ENCODE assay signal across 7 cellular contexts in the genomic region with DNA sequence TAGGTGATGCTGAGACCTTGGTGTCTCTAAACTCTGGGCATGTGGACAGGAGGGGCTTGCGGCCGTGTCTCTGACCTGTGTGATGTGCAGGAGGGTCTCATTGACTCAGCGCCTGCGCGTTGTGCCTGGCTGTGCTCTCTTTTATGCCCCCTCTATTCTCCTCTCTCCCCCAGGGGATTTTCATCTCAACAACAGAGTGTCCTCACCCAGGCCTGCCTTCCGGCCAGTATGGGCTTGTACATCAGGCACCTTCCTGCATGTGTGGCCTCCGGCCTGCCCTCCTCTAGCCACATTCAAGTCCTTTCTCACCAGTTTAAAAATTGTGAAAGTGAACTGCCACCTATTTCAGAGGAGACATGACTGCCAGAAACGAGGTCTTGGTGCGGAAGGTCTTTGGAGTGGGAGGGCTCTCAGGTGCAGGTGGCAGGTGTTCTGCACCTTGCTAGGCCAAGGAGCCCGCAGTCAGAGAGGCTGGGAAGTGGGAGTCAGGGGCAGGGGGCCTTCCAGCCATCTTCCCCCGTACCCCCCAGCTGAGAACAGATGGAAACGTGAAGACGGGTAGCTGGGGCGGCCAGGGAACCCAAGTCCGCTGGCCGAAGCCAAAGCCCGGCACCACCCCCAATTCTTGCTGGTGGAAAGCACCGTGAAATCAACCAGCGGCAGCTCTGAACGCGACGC. TPM values are rescaled to one million over a fixed set of nuclear protein-coding genes. Genes with fewer than 3 reads are reported as not detected.
DNase-seq lines count a peak whose midpoint lies in the region; ATAC-seq and TF ChIP-seq lines count a peak whose summit lies in the region.

No MANE protein-coding gene starts in this region.

- H2BK15ac ChIP-seq in H9 (ENCODE audit: low read depth, low read length) = no peak overlapping the region

- no peak overlapping the region for H3K23ac ChIP-seq in H9 (ENCODE audit: insufficient read length, low read depth, low read length)

- peaks cover 28 to 74% (median 64%) of the 10 kb centered on the region in 3 experiments for H3K36me3 Mint-ChIP-seq in H9 (ENCODE audit: insufficient read depth in 1 of 3, low read depth in 3 of 3)
- peaks cover 87% of the 10 kb centered on the region for H3K36me3 Mint-ChIP-seq in stimulated activated effector memory CD8-positive, alpha-beta T cell treated with anti-CD3 and anti-CD28 coated beads, Interleukin-12 subunit alpha, Interleukin-12 subunit beta, amount 100 ng/mL, for 72 hours

- no peak overlapping the region for H3K4me2 ChIP-seq in H9 (ENCODE audit: insufficient read depth, insufficient read length, low read length)

- H3K4ac ChIP-seq in H9 (ENCODE audit: low read depth, low read length) = no peak overlapping the region

- peak overlapping the region in 1 of 3 experiments; percentile 88; a peak in 2 of 7 replicates for H3K27ac Mint-ChIP-seq in H9
- H3K27ac Mint-ChIP-seq in stimulated activated effector memory CD8-positive, alpha-beta T cell treated with anti-CD3 and anti-CD28 coated beads, Interleukin-12 subunit alpha, Interleukin-12 subunit beta, amount 100 ng/mL, for 72 hours = peak overlapping the region; percentile 63

- no peak overlapping the region for H3K14ac ChIP-seq in H9 (ENCODE audit: insufficient read depth, low read length)

- no peak overlapping the region for H2BK120ac ChIP-seq in H9 (ENCODE audit: low read depth, low read length, poor library complexity, severe bottlenecking)

- ATAC-seq in stimulated activated effector memory CD8-positive, alpha-beta T cell treated with anti-CD3 and anti-CD28 coated beads, Interleukin-12 subunit alpha, Interleukin-12 subunit beta, amount 100 ng/mL, for 72 hours = no peak
- ATAC-seq in HG03135 (IDR thresholded peaks at IDR 0.05; ENCODE audit: unreplicated experiment) = no peak

- no peaks in the 10 kb centered on the region for H3K9me3 Mint-ChIP-seq in H9
- no peaks in the 10 kb centered on the region for H3K9me3 Mint-ChIP-seq in stimulated activated effector memory CD8-positive, alpha-beta T cell treated with anti-CD3 and anti-CD28 coated beads, Interleukin-12 subunit alpha, Interleukin-12 subunit beta, amount 100 ng/mL, for 72 hours

- H3K4me3 ChIP-seq in WERI-Rb-1 (ENCODE audit: low read depth, low read length) = peak overlapping the region; percentile 15; the same call in 1 of the 2 replicates
- H3K4me3 ChIP-seq in fibroblast of villous mesenchyme (ENCODE audit: low read depth, low read length) = peak overlapping the region; percentile 36

- no CpG with 5 or more reads among the region's 22 CpGs for WGBS in H9 (ENCODE audit: extremely low coverage, insufficient read length, low lambda C conversion rate)

- H3K9me3 ChIP-seq in H9 (ENCODE audit: control insufficient read depth, low read depth, low read length) = no peaks in the 10 kb centered on the region
- H3K9me3 ChIP-seq in WERI-Rb-1 (ENCODE audit: severe bottlenecking) = no peaks in the 10 kb centered on the region

- no peak overlapping the region for H3K27ac ChIP-seq in H9 (ENCODE audit: insufficient read length, low read depth, low read length)
- H3K27ac ChIP-seq in WERI-Rb-1 = peak overlapping the region; percentile 44; the same call in 1 of the 2 replicates

- no peak overlapping the region for H3T11ph ChIP-seq in H9 (ENCODE audit: low read length)

- no peaks in the 10 kb centered on the region for H3K4me1 ChIP-seq in H9 (ENCODE audit: insufficient read depth, low read length)

- H2BK12ac ChIP-seq in H9 (ENCODE audit: insufficient read length, low read depth, low read length) = no peak overlapping the region

- no peak overlapping the region for H2AK5ac ChIP-seq in H9 (ENCODE audit: insufficient read length, low read length)

- no peak for TF ChIP-seq CTCF in H9 (conservative IDR thresholded peaks at IDR 0.05)
- no peak for TF ChIP-seq CTCF in WERI-Rb-1 (IDR thresholded peaks at IDR 0.05; ENCODE audit: low read depth, low read length)
- TF ChIP-seq CTCF in fibroblast of villous mesenchyme (IDR thresholded peaks at IDR 0.05; ENCODE audit: insufficient read depth, low read depth, low read length) = no peak

- no peaks in the 10 kb centered on the region for H3K79me1 ChIP-seq in H9 (ENCODE audit: insufficient read depth, low read depth, low read length, poor library complexity, severe bottlenecking)

- H4K5ac ChIP-seq in H9 (ENCODE audit: insufficient read length, low read depth, low read length) = no peak overlapping the region

- no peak overlapping the region for H3K9ac ChIP-seq in H9 (ENCODE audit: extremely low read depth, insufficient read length, low read length)

- H4K20me1 ChIP-seq in H9 (ENCODE audit: control insufficient read depth, insufficient read depth, insufficient read length) = no peaks in the 10 kb centered on the region

- H3K27me3 Mint-ChIP-seq in H9 (ENCODE audit: low read depth) = no peaks in the 10 kb centered on the region

- H3K4me3 Mint-ChIP-seq in H9 = peak overlapping the region; percentile 60 to 81
- peak overlapping the region; percentile 91 for H3K4me3 Mint-ChIP-seq in stimulated activated effector memory CD8-positive, alpha-beta T cell treated with anti-CD3 and anti-CD28 coated beads, Interleukin-12 subunit alpha, Interleukin-12 subunit beta, amount 100 ng/mL, for 72 hours

- H2AFZ ChIP-seq in H9 (ENCODE audit: low read length) = no peak overlapping the region

- H3K4me1 Mint-ChIP-seq in H9 = peaks cover 9 to 10% of the 10 kb centered on the region in 2 experiments
- H3K4me1 Mint-ChIP-seq in stimulated activated effector memory CD8-positive, alpha-beta T cell treated with anti-CD3 and anti-CD28 coated beads, Interleukin-12 subunit alpha, Interleukin-12 subunit beta, amount 100 ng/mL, for 72 hours = peaks cover 20% of the 10 kb centered on the region

- H3K79me2 ChIP-seq in H9 (ENCODE audit: insufficient read depth, low read length) = no peaks in the 10 kb centered on the region

- no peak overlapping the region for H3K56ac ChIP-seq in H9 (ENCODE audit: insufficient read length, low read depth, low read length)

- no peak for DNase-seq in H9
- DNase-seq in WERI-Rb-1 = no peak
- no peak for DNase-seq in fibroblast of villous mesenchyme (ENCODE audit: low read depth)
- no peak for DNase-seq in stimulated activated effector memory CD8-positive, alpha-beta T cell treated with anti-CD3 and anti-CD28 coated beads, Interleukin-12 subunit alpha, Interleukin-12 subunit beta, amount 100 ng/mL, for 72 hours (ENCODE audit: low spot score in 2 of 2)
- no peak for DNase-seq in COLO668 (lab: John Stamatoyannopoulos, UW; ENCODE audit: unreplicated experiment)
- DNase-seq in SIG-M5 (lab: John Stamatoyannopoulos, UW) = no peak

- H4K8ac ChIP-seq in H9 (replicated peaks; ENCODE audit: insufficient read length, low read depth, low read length) = no peak overlapping the region

- H3K18ac ChIP-seq in H9 (ENCODE audit: insufficient read length, low read depth, low read length) = no peak overlapping the region

- no peak overlapping the region for H4K91ac ChIP-seq in H9 (ENCODE audit: insufficient read length, low read depth, low read length)

- H2BK20ac ChIP-seq in H9 (ENCODE audit: low read depth, low read length, poor library complexity, severe bottlenecking) = no peak overlapping the region

- H3K27me3 ChIP-seq in H9 (ENCODE audit: insufficient read depth, low read length) (no peaks in the 10 kb centered on the region), WERI-Rb-1 (ENCODE audit: insufficient read depth, low read depth, severe bottlenecking) (no peaks in the 10 kb centered on the region)

- peaks cover 6% of the 10 kb centered on the region for H3K23me2 ChIP-seq in H9 (ENCODE audit: insufficient read length, low read depth, low read length, poor library complexity, severe bottlenecking)

- H2BK5ac ChIP-seq in H9 (ENCODE audit: insufficient read length, low read length) = no peak overlapping the region

- H3K36me3 ChIP-seq in WERI-Rb-1 = peaks cover 73% of the 10 kb centered on the region

RNA-seq across cellular contexts. Expression of a gene that starts 0.5 kb away (rescaled TPM):
- 41.9 and 42.9 TPM in 2 replicates for total RNA-seq in H9 (2021)
- 16.4 and 17.7 TPM in 2 replicates for total RNA-seq in fibroblast of villous mesenchyme

RNA-seq across cellular contexts. Expression of a gene that starts 12.0 kb away (rescaled TPM):
- total RNA-seq in H9 (2021) (58.9 and 62.0 TPM in 2 replicates), fibroblast of villous mesenchyme (60.5 and 62.5 TPM in 2 replicates)

RNA-seq across cellular contexts. Expression of a gene that starts 26.1 kb away (rescaled TPM):
- total RNA-seq in H9 (2021) (9.3 and 9.6 TPM in 2 replicates), fibroblast of villous mesenchyme (under 0.01 and 0.32 TPM in 2 replicates)

RNA-seq across cellular contexts. Expression of a gene that starts 38.0 kb away (rescaled TPM):
- total RNA-seq in H9 (2021) = 1.7 TPM in 2 replicates
- not detected in 2 replicates for total RNA-seq in fibroblast of villous mesenchyme

RNA-seq across cellular contexts. Expression of a gene that starts 47.8 kb away (rescaled TPM):
- total RNA-seq in H9 (2021) (22.2 and 23.4 TPM in 2 replicates), fibroblast of villous mesenchyme (12.1 and 13.2 TPM in 2 replicates)
